Comparison of ENCODE assay signal across 19 cellular contexts in genomic region chr7:20793686-20794394, GRCh38. TPM values are rescaled to one million over a fixed set of nuclear protein-coding genes. Genes with fewer than 3 reads are reported as not detected.
DNase-seq lines count a peak whose midpoint lies in the region; ATAC-seq, FAIRE-seq and TF ChIP-seq lines count a peak whose summit lies in the region.
"Had no signal": no experiment of that assay in that cellular context is flagged by ENCODE, and none has a peak within 500 bp of the region (broad histone marks: within the 10 kb centered on the region; RNA-seq: fewer than 3 reads in every experiment).

No MANE protein-coding gene starts in this region.

- TF ChIP-seq CTCF in RWPE2 (IDR thresholded peaks at IDR 0.05; ENCODE audit: poor library complexity, severe bottlenecking), result no peak

- H3K4me1 Mint-ChIP-seq in activated naive CD4-positive, alpha-beta T cell treated with anti-CD3 and anti-CD28 coated beads, Interleukin-2, amount 10 ng/mL, durations not matched to agents 7 days and 5 days, result peaks cover 14% of the 10 kb centered on the region

- H3K4me3 Mint-ChIP-seq in activated naive CD4-positive, alpha-beta T cell treated with anti-CD3 and anti-CD28 coated beads, Interleukin-2, amount 10 ng/mL, durations not matched to agents 7 days and 5 days, result no peak overlapping the region
- H3K4me3 Mint-ChIP-seq: activated naive CD8-positive, alpha-beta T cell treated with anti-CD3 and anti-CD28 coated beads, Interleukin-2, amount 50 U/mL, for 24 hours; activated T-helper 1 cell treated with anti-CD3 and anti-CD28 coated beads, Interleukin-12 subunit alpha, Interleukin-12 subunit beta, Interleukin-2, Interleukin-4 antibody, amounts not matched to agents 30 ng/mL and 10 ng/mL and 1 ng/mL, durations not matched to agents 14 hours and 24 hours and 36 hours had no signal

- peaks cover 13% of the 10 kb centered on the region for H3K4me1 ChIP-seq in RWPE2 (ENCODE audit: insufficient read depth, poor library complexity, severe bottlenecking)
- H3K4me1 ChIP-seq in iPS-18a (ENCODE audit: control insufficient read depth, low read depth, low read length), result peaks cover 66% of the 10 kb centered on the region
- H3K4me1 ChIP-seq: testis had no signal

- CTCF ChIA-PET in activated naive CD4-positive, alpha-beta T cell treated with anti-CD3 and anti-CD28 coated beads, Interleukin-2, amount 10 ng/mL, durations not matched to agents 7 days and 5 days (lab: Charles Lee), result interaction anchor here (0.9 to 1.6 kb wide), 2 partner anchors 8 to 16 kb away, joined by 3 read pairs; no protein-coding TSS in a partner anchor

- H3K27me3 ChIP-seq in RWPE2 (ENCODE audit: insufficient read depth, poor library complexity, severe bottlenecking) (peaks cover 75% of the 10 kb centered on the region), iPS-18a (ENCODE audit: control insufficient read depth, insufficient read depth, low read length) (peaks cover 87% of the 10 kb centered on the region)

- FAIRE-seq in GM12892 (lab: Jason Lieb, UNC), result no peak

- no peak for TF ChIP-seq POLR2A in GM12892 (IDR thresholded peaks at IDR 0.05; ENCODE audit: low read depth, low read length)

- H3K36me3 ChIP-seq in RWPE2 (ENCODE audit: low read depth) (no peaks in the 10 kb centered on the region; the same call in 1 of the 2 replicates), iPS-18a (ENCODE audit: control insufficient read depth, low read depth, low read length) (no peaks in the 10 kb centered on the region)
- H3K36me3 ChIP-seq: esophagus squamous epithelium, right atrium auricular region had no signal

- no peak for DNase-seq in activated naive CD4-positive, alpha-beta T cell treated with anti-CD3 and anti-CD28 coated beads, Interleukin-2, amount 10 ng/mL, durations not matched to agents 7 days and 5 days
- no peak for DNase-seq in activated naive CD4-positive, alpha-beta T cell treated with Interleukin-2 at 50 U/mL for 16 hours
- DNase-seq in RWPE2 (ENCODE audit: low spot score), result no peak
- no peak for DNase-seq in activated CD4-positive, CD25-positive, alpha-beta regulatory T cell (lab: John Stamatoyannopoulos, UW)
- no peak for DNase-seq in GM12892 (ENCODE audit: insufficient read length)
- DNase-seq: activated CD4-positive, CD25-positive, alpha-beta regulatory T cell treated with anti-CD3 and anti-CD28 coated beads, Interleukin-2, amount 50 U/mL, for 72 hours; activated naive CD8-positive, alpha-beta T cell treated with anti-CD3 and anti-CD28 coated beads, Interleukin-2, amount 50 U/mL, for 24 hours; DMS153; esophagus squamous epithelium; T1000; testis had no signal

- no peaks in the 10 kb centered on the region for H3K9me3 Mint-ChIP-seq in activated naive CD4-positive, alpha-beta T cell treated with anti-CD3 and anti-CD28 coated beads, Interleukin-2, amount 10 ng/mL, durations not matched to agents 7 days and 5 days
- H3K9me3 Mint-ChIP-seq: activated T-helper 1 cell treated with anti-CD3 and anti-CD28 coated beads, Interleukin-12 subunit alpha, Interleukin-12 subunit beta, Interleukin-2, Interleukin-4 antibody, amounts not matched to agents 30 ng/mL and 10 ng/mL and 1 ng/mL, durations not matched to agents 14 hours and 24 hours and 36 hours had no signal

- peak overlapping the region; percentile 72 for H3K27ac ChIP-seq in RWPE2 (ENCODE audit: poor library complexity, severe bottlenecking)
- no peak overlapping the region for H3K27ac ChIP-seq in iPS-18a (ENCODE audit: low read length)
- H3K27ac ChIP-seq: esophagus squamous epithelium, right atrium auricular region, testis had no signal

- H3K4me3 ChIP-seq in RWPE2 (ENCODE audit: severe bottlenecking) (peak overlapping the region; percentile 2), iPS-18a (ENCODE audit: low read length) (peak overlapping the region; percentile 42)
- H3K4me3 ChIP-seq: esophagus squamous epithelium, right atrium auricular region, testis had no signal

- H3K27me3 Mint-ChIP-seq in activated naive CD4-positive, alpha-beta T cell treated with anti-CD3 and anti-CD28 coated beads, Interleukin-2, amount 10 ng/mL, durations not matched to agents 7 days and 5 days, result peaks cover 84% of the 10 kb centered on the region

- H3K9ac ChIP-seq in iPS-18a (ENCODE audit: low read length), result no peak overlapping the region

- peak overlapping the region; percentile 24 for H3K27ac Mint-ChIP-seq in activated naive CD4-positive, alpha-beta T cell treated with anti-CD3 and anti-CD28 coated beads, Interleukin-2, amount 10 ng/mL, durations not matched to agents 7 days and 5 days
- H3K27ac Mint-ChIP-seq: activated naive CD8-positive, alpha-beta T cell treated with anti-CD3 and anti-CD28 coated beads, Interleukin-2, amount 50 U/mL, for 24 hours; CD14-positive monocyte had no signal

- H3K36me3 Mint-ChIP-seq in activated naive CD4-positive, alpha-beta T cell treated with anti-CD3 and anti-CD28 coated beads, Interleukin-2, amount 10 ng/mL, durations not matched to agents 7 days and 5 days, result peaks cover 7% of the 10 kb centered on the region

- H3K9me3 ChIP-seq in RWPE2 (ENCODE audit: severe bottlenecking) (no peaks in the 10 kb centered on the region), iPS-18a (ENCODE audit: control insufficient read depth, low read depth, low read length) (no peaks in the 10 kb centered on the region)
- H3K9me3 ChIP-seq: esophagus squamous epithelium, right atrium auricular region, testis had no signal

- ATAC-seq in RWPE2 (ENCODE audit: low read depth) (no peak), GM18858 (IDR thresholded peaks at IDR 0.05; ENCODE audit: unreplicated experiment) (no peak), GM21529 (IDR thresholded peaks at IDR 0.05; ENCODE audit: unreplicated experiment) (no peak)
- ATAC-seq: activated naive CD8-positive, alpha-beta T cell treated with anti-CD3 and anti-CD28 coated beads, Interleukin-2, amount 50 U/mL, for 24 hours had no signal

RNA-seq across cellular contexts. Expression of gene SP8, which starts 7.2 kb away (rescaled TPM):
- not detected for polyA plus RNA-seq in GM12892 (2012; ENCODE audit: missing spikeins)
- polyA plus RNA-seq: AG04450, CD14-positive monocyte, liver had no signal
